ENCODE assay signal across 14 cellular contexts in the genomic region with DNA sequence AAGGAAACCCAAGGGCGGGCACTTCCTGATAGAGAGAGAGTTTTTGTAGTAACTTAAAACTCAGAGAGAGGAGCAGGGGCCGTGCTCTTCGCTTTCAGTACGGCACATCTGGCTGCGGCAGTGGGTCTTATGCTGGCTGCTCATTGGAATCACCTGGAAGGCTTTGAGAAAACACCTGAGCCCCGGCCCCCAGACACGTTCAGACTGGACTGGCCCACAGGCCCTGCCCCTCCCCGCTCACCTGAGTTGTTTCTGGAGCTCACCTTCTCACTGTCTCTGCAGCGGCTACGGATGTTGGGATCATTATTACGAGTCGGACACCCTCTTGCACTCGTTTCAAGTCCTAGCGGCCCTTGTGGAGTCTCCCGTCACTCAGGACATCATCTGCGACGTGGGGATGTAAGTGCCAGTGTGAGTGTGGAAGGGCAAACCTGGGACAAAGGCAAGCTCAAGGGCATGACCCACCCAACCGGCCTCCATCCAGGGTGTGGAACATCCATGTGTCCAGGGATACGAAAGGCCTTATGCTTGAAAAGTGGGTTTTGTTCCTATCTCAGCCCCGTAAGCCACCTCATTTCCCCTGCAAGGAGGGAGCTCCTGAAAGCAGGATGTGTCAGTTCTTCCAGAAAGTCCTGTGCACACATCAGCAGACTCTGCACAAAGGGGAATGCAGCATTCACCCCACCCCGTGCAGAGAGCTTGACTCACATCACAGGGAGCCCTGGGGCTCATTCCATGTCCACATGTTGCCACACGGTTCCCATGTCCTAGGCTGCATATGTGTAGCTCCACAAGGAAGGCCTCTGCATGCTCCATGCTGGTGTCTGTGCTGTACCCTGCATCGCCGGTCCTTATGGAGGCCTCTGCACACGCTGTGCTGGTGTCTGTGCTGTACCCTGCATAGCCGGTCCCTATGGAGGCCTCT.
"Had no signal": no experiment of that assay in that cellular context is flagged by ENCODE, and none has a peak within 500 bp of the region (broad histone marks: within the 10 kb centered on the region; RNA-seq: fewer than 3 reads in every experiment).

No MANE protein-coding gene starts in this region.

- H3K9me3 ChIP-seq: body of pancreas, heart left ventricle, sigmoid colon, tibial artery had no signal

- H3K27me3 ChIP-seq: body of pancreas, heart left ventricle, sigmoid colon, tibial artery had no signal

- DNase-seq: activated CD8-positive, alpha-beta T cell treated with anti-CD3 and anti-CD28 coated beads for 36 hours; activated effector memory CD4-positive, alpha-beta T cell treated with Interleukin-2 at 50 U/mL for 16 hours; activated naive CD4-positive, alpha-beta T cell treated with anti-CD3 and anti-CD28 coated beads, Interleukin-2, amount 50 U/mL, for 16 hours; activated T-cell treated with anti-CD3 and anti-CD28 coated beads, Interleukin-2, amount 50 U/mL, for 4 hours; body of pancreas; cortex of kidney; effector CD4-positive, alpha-beta T cell; heart left ventricle; mesendoderm; sigmoid colon; stimulated activated CD4-positive, alpha-beta T cell treated with anti-CD3 and anti-CD28 coated beads, Interleukin-1b, Interleukin-23, amount 100 ng/mL, for 48 hours; T-helper 17 cell; tibial artery; WERI-Rb-1 had no signal

- ATAC-seq: activated CD8-positive, alpha-beta T cell treated with anti-CD3 and anti-CD28 coated beads for 36 hours; activated T-cell treated with anti-CD3 and anti-CD28 coated beads, Interleukin-2, amount 50 U/mL, for 4 hours; body of pancreas; T-helper 17 cell had no signal

- H3K4me3 ChIP-seq: body of pancreas, heart left ventricle, sigmoid colon, tibial artery had no signal

- H3K27ac ChIP-seq: body of pancreas, heart left ventricle, sigmoid colon, tibial artery, WERI-Rb-1 had no signal
